Comparison of ENCODE assay signal across 8 cellular contexts in the genomic region with DNA sequence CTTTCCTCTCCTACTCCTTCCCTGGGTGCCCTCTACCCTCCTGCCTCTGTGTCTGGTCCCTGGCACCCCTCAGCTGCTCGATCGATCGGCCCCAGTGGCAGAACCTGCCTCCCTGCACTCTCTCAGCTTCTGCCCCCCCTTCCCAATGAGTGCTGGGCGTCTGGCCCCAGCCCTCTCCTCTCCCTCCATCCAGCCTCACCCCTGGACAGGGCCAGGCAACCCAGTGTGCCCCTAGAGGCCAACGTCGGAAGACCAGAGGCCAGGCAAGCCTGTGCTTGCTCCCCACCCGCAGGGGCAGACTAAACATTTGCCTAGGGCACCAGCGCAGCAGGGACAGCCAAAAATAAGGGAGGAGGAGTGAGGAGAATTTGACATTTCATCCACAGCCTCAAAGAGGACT. TPM values are rescaled to one million over a fixed set of nuclear protein-coding genes. Genes with fewer than 3 reads are reported as not detected.
DNase-seq lines count a peak whose midpoint lies in the region; ATAC-seq and TF ChIP-seq lines count a peak whose summit lies in the region.

No MANE protein-coding gene starts in this region.

- peak in 3 of 5 experiments; percentile 14 to 29 (median 14) for TF ChIP-seq CTCF in tibial nerve (IDR thresholded peaks at IDR 0.05)

- no peaks in the 10 kb centered on the region for H3K9me3 Mint-ChIP-seq in activated naive CD8-positive, alpha-beta T cell treated with anti-CD3 and anti-CD28 coated beads, Interleukin-2, amount 50 U/mL, for 24 hours

- H3K27ac ChIP-seq in tibial nerve: no peak overlapping the region

- ATAC-seq in activated naive CD8-positive, alpha-beta T cell treated with anti-CD3 and anti-CD28 coated beads, Interleukin-2, amount 50 U/mL, for 24 hours: peak; percentile 58
- ATAC-seq in left colon (peak; percentile 87), GM19023 (IDR thresholded peaks at IDR 0.05; ENCODE audit: unreplicated experiment) (no peak), HG03439 (IDR thresholded peaks at IDR 0.05; ENCODE audit: unreplicated experiment) (no peak)

- no peaks in the 10 kb centered on the region for H3K36me3 Mint-ChIP-seq in activated naive CD8-positive, alpha-beta T cell treated with anti-CD3 and anti-CD28 coated beads, Interleukin-2, amount 50 U/mL, for 24 hours (ENCODE audit: low read depth)

- H3K27me3 Mint-ChIP-seq in activated naive CD8-positive, alpha-beta T cell treated with anti-CD3 and anti-CD28 coated beads, Interleukin-2, amount 50 U/mL, for 24 hours: peaks cover 12% of the 10 kb centered on the region

- intact Hi-C loops in left colon (cut with DNase I, micrococcal nuclease): no loop called here

- no peaks in the 10 kb centered on the region for H3K9me3 ChIP-seq in tibial nerve

- no peaks in the 10 kb centered on the region for H3K36me3 ChIP-seq in tibial nerve

- peaks cover 3% of the 10 kb centered on the region for H3K4me1 Mint-ChIP-seq in activated naive CD8-positive, alpha-beta T cell treated with anti-CD3 and anti-CD28 coated beads, Interleukin-2, amount 50 U/mL, for 24 hours

- WGBS in tibial nerve, 2 donors: 25 to 31% methylated on average over 8 of the region's 8 CpGs

- H3K4me3 ChIP-seq in tibial nerve: no peak overlapping the region

- no peak for TF ChIP-seq EP300 in tibial nerve (IDR thresholded peaks at IDR 0.05)

- H3K4me1 ChIP-seq in tibial nerve: no peaks in the 10 kb centered on the region

- TF ChIP-seq POLR2A in tibial nerve (IDR thresholded peaks at IDR 0.05): no peak

- no peak overlapping the region for H3K4me3 Mint-ChIP-seq in activated naive CD8-positive, alpha-beta T cell treated with anti-CD3 and anti-CD28 coated beads, Interleukin-2, amount 50 U/mL, for 24 hours

- peaks cover 0 to 24% of the 10 kb centered on the region in 2 donors for H3K27me3 ChIP-seq in tibial nerve

- no peak overlapping the region for H3K27ac Mint-ChIP-seq in activated naive CD8-positive, alpha-beta T cell treated with anti-CD3 and anti-CD28 coated beads, Interleukin-2, amount 50 U/mL, for 24 hours

- DNase-seq in D341Med (ENCODE audit: low spot score): peak; percentile 84
- peak; percentile 64 for DNase-seq in H4 (ENCODE audit: low spot score)
- peak; percentile 50 for DNase-seq in NCI-H226
- DNase-seq in activated naive CD8-positive, alpha-beta T cell treated with anti-CD3 and anti-CD28 coated beads, Interleukin-2, amount 50 U/mL, for 24 hours: peak; percentile 38
- peak in 1 of 2 donors; percentile 40 for DNase-seq in left colon
- DNase-seq in tibial nerve (ENCODE audit: low spot score in 2 of 2): no peak

RNA-seq across cellular contexts. Expression of gene LGR6, which starts 43.5 kb away (rescaled TPM):
- total RNA-seq in H4 (2014; rRNA removed; shearing (Covaris generic)): 0.29 TPM in 1 of 2 replicates, not detected in the other
- 1 to 10 TPM; 1.1 to 1.9 TPM for total RNA-seq in left colon
- under 1 TPM in 1 of 4 donors, not detected in 3; 0.42 TPM for total RNA-seq in tibial nerve

Comparison
In these comparisons a context has a peak if more than half of its experiments do, and no peak if none do; other contexts are left out.
1. DNase-seq: peak in D341Med (single experiment), H4 (single experiment), NCI-H226 (single experiment) and activated naive CD8-positive, alpha-beta T cell treated with anti-CD3 and anti-CD28 coated beads, Interleukin-2, amount 50 U/mL, for 24 hours (single experiment); none in tibial nerve (0 of 2).
2. ATAC-seq: peak in activated naive CD8-positive, alpha-beta T cell treated with anti-CD3 and anti-CD28 coated beads, Interleukin-2, amount 50 U/mL, for 24 hours (single experiment) and left colon (single experiment); none in GM19023 (single experiment) and HG03439 (single experiment).